In genomic region chr2:235779444-235779896, GRCh38 we compare ENCODE assay signal across 8 cellular contexts.
DNase-seq lines count a peak whose midpoint lies in the region; ATAC-seq and TF ChIP-seq lines count a peak whose summit lies in the region.

No MANE protein-coding gene starts in this region.

- peak; percentile 20 for DNase-seq in AG09309 (ENCODE audit: low read depth)
- peak; percentile 51 for DNase-seq in LoVo (ENCODE audit: low spot score)
- peak; percentile 67 to 89 (median 77) for DNase-seq in adrenal gland
- DNase-seq in left cardiac atrium, result peak; percentile 76
- peak; percentile 61 for DNase-seq in renal cortical epithelial cell (ENCODE audit: low read depth)

- H3K4me1 ChIP-seq in adrenal gland (replicated peaks in 1 of 2), result no peaks in the 10 kb centered on the region

- ATAC-seq in GM18511 (IDR thresholded peaks at IDR 0.05; ENCODE audit: unreplicated experiment) (peak; percentile 74), SK-N-SH treated with all-trans-retinoic acid at 6 μM for 48 hours (peak; percentile 99), left cardiac atrium (peak; percentile 89 to 92), HG02642 (IDR thresholded peaks at IDR 0.05; ENCODE audit: poor library complexity, unreplicated experiment) (no peak)

- intact Hi-C loops in adrenal gland (cut with DNase I) (loop anchor here (5.0 kb wide), 2 partner anchors 398 to 403 kb away; no protein-coding TSS in a partner anchor), left cardiac atrium (cut with DNase I) (loop anchor here (5.0 to 10.0 kb wide), 2 partner anchors 398 to 1285 kb away; no protein-coding TSS in a partner anchor)

- no peaks in the 10 kb centered on the region for H3K9me3 ChIP-seq in adrenal gland (replicated peaks in 1 of 3)

- no peak overlapping the region for H3K4me3 ChIP-seq in AG09309 (ENCODE audit: control insufficient read depth, low read depth, low read length)
- no peak overlapping the region for H3K4me3 ChIP-seq in adrenal gland

- 29 to 36% (median 33%) methylated on average over 7 to 8 of the region's 8 CpGs for WGBS in adrenal gland, 4 donors

- no peaks in the 10 kb centered on the region for H3K27me3 ChIP-seq in adrenal gland

- no peaks in the 10 kb centered on the region for H3K36me3 ChIP-seq in adrenal gland (replicated peaks in 1 of 2)

- TF ChIP-seq POLR2A in adrenal gland (IDR thresholded peaks at IDR 0.05), result no peak

- TF ChIP-seq CTCF in AG09309 (IDR thresholded peaks at IDR 0.05; ENCODE audit: control insufficient read depth, insufficient read depth, low read depth, low read length, missing control alignments) (peak; percentile 97), adrenal gland (IDR thresholded peaks at IDR 0.05) (peak; percentile 61 to 81 (median 67))

- H3K27ac ChIP-seq in adrenal gland, result no peak overlapping the region

TF ChIP-seq in SK-N-SH treated with all-trans-retinoic acid at 6 μM for 48 hours, 23 proteins besides CTCF, POLR2A, EP300 and RAD21:
- TF ChIP-seq CSDC2 (CRISPR knock-in tag; IDR thresholded peaks at IDR 0.05) (0 out of 2 replicates have a peak, but pooled peaks have one; percentile 19), ARNTL (CRISPR knock-in tag; IDR thresholded peaks at IDR 0.05; ENCODE audit: borderline replicate concordance, low read depth) (no peak), PATZ1 (CRISPR knock-in tag; IDR thresholded peaks at IDR 0.05; ENCODE audit: borderline replicate concordance) (no peak)

Comparison
In these comparisons a context has a peak if more than half of its experiments do, and no peak if none do; other contexts are left out.
1. DNase-seq: peak in every context shown above with its lines; median percentile 77 in adrenal gland; 76 in left cardiac atrium; 61 in renal cortical epithelial cell; 51 in LoVo; 20 in AG09309.